In genomic region chr2:33835926-33836325, GRCh38 we compare ENCODE assay signal across 19 cellular contexts.
DNase-seq lines count a peak whose midpoint lies in the region; ATAC-seq and TF ChIP-seq lines count a peak whose summit lies in the region.
"Had no signal": no experiment of that assay in that cellular context is flagged by ENCODE, and none has a peak within 500 bp of the region (broad histone marks: within the 10 kb centered on the region; RNA-seq: fewer than 3 reads in every experiment).

No MANE protein-coding gene starts in this region.

- no peaks in the 10 kb centered on the region for H3K27me3 Mint-ChIP-seq in endodermal cell (ENCODE audit: insufficient read depth)
- H3K27me3 Mint-ChIP-seq in nephron progenitor cell (ENCODE audit: low read depth, poor library complexity): no peaks in the 10 kb centered on the region
- H3K27me3 Mint-ChIP-seq: B cell; CD4-positive, CD25-positive, alpha-beta regulatory T cell had no signal

- no peak overlapping the region for H3K4me3 Mint-ChIP-seq in endodermal cell
- no peak overlapping the region for H3K4me3 Mint-ChIP-seq in nephron progenitor cell
- H3K4me3 Mint-ChIP-seq: B cell; CD4-positive, CD25-positive, alpha-beta regulatory T cell; CD8-positive, alpha-beta T cell; GM23338; H9 had no signal

- DNase-seq in SJCRH30: peak; percentile 68 to 88
- DNase-seq in endodermal cell: no peak
- DNase-seq in nephron progenitor cell: no peak
- no peak for DNase-seq in nucleus accumbens (lab: John Stamatoyannopoulos, UW)
- no peak for DNase-seq in NCI-H226
- no peak for DNase-seq in activated CD4-positive, alpha-beta T cell treated with anti-CD3 and anti-CD28 coated beads, Interleukin-2, amount 50 U/mL, for 4 hours
- DNase-seq: Caco-2; CD4-positive, CD25-positive, alpha-beta regulatory T cell; CD8-positive, alpha-beta T cell; DMS153; DND-41; H9 had no signal

- 94% methylated on average over 1 of the region's 1 CpG; no CpG with 5 or more reads in 1 of the 2 experiments for WGBS in endodermal cell (ENCODE audit: insufficient coverage in 1 of 2, insufficient read length in 1 of 2), 2 experiments

- H3K4me1 ChIP-seq in SJCRH30 (peaks cover 18% of the 10 kb centered on the region), endodermal cell (ENCODE audit: control insufficient read depth, insufficient read depth, low read length) (no peaks in the 10 kb centered on the region)
- H3K4me1 ChIP-seq: BLaER1, Caco-2 had no signal

- H3K27ac Mint-ChIP-seq in endodermal cell: peak overlapping the region; percentile 29
- peak overlapping the region; percentile 0 for H3K27ac Mint-ChIP-seq in nephron progenitor cell
- H3K27ac Mint-ChIP-seq: B cell; CD8-positive, alpha-beta T cell; GM23338; H9 had no signal

- H3K9me3 ChIP-seq in SJCRH30 (replicated peaks) (peaks cover 4% of the 10 kb centered on the region; the same call in 1 of the 2 replicates), endodermal cell (ENCODE audit: control insufficient read depth, low read length) (no peaks in the 10 kb centered on the region)
- H3K9me3 ChIP-seq: BLaER1, Caco-2 had no signal

- no peak overlapping the region for H3K9ac ChIP-seq in endodermal cell (ENCODE audit: extremely low read depth, low read length, poor library complexity, severe bottlenecking)
- H3K9ac ChIP-seq: BLaER1 had no signal

- no peak for TF ChIP-seq CTCF in endodermal cell (conservative IDR thresholded peaks at IDR 0.05)
- TF ChIP-seq CTCF in nephron progenitor cell (IDR thresholded peaks at IDR 0.05): no peak

- H3K27me3 ChIP-seq in SJCRH30 (no peaks in the 10 kb centered on the region), endodermal cell (ENCODE audit: control insufficient read depth, insufficient read depth, low read length, poor library complexity, severe bottlenecking) (no peaks in the 10 kb centered on the region)
- H3K27me3 ChIP-seq: BLaER1 had no signal

- no peaks in the 10 kb centered on the region for H3K36me3 ChIP-seq in SJCRH30
- no peaks in the 10 kb centered on the region for H3K36me3 ChIP-seq in endodermal cell (ENCODE audit: control insufficient read depth, insufficient read depth, low read length)
- H3K36me3 ChIP-seq: BLaER1 had no signal

- H3K4me3 ChIP-seq in SJCRH30 (no peak overlapping the region), endodermal cell (ENCODE audit: low read length) (no peak overlapping the region)
- H3K4me3 ChIP-seq: BLaER1, GM12878, GM23338 had no signal

- H3K36me3 Mint-ChIP-seq in endodermal cell (ENCODE audit: low read depth): no peaks in the 10 kb centered on the region
- H3K36me3 Mint-ChIP-seq in nephron progenitor cell (ENCODE audit: low read depth): no peaks in the 10 kb centered on the region
- H3K36me3 Mint-ChIP-seq: CD4-positive, CD25-positive, alpha-beta regulatory T cell; CD8-positive, alpha-beta T cell had no signal

- ATAC-seq in HG03460 (IDR thresholded peaks at IDR 0.05; ENCODE audit: unreplicated experiment): no peak
- ATAC-seq: CD8-positive, alpha-beta T cell; GM12878; GM23338; HCT116 had no signal

- peaks cover 3% of the 10 kb centered on the region for H3K9me3 Mint-ChIP-seq in endodermal cell
- H3K9me3 Mint-ChIP-seq in nephron progenitor cell: no peaks in the 10 kb centered on the region
- H3K9me3 Mint-ChIP-seq: CD8-positive, alpha-beta T cell; GM23338; H9 had no signal

- H3K27ac ChIP-seq in SJCRH30 (peak overlapping the region; percentile 78), endodermal cell (ENCODE audit: low read depth, low read length) (no peak overlapping the region)
- H3K27ac ChIP-seq: BLaER1, C4-2B had no signal

- H3K4me1 Mint-ChIP-seq in endodermal cell (no peaks in the 10 kb centered on the region), nephron progenitor cell (peaks cover 16% of the 10 kb centered on the region)
- H3K4me1 Mint-ChIP-seq: B cell; CD4-positive, CD25-positive, alpha-beta regulatory T cell; GM23338; H9 had no signal

Comparison
In these comparisons a context has a peak if more than half of its experiments do, and no peak if none do; other contexts are left out.
1. DNase-seq: peak in SJCRH30 (2 of 2); none in endodermal cell (single experiment), nephron progenitor cell (single experiment), nucleus accumbens (0 of 56), NCI-H226 (single experiment) and activated CD4-positive, alpha-beta T cell treated with anti-CD3 and anti-CD28 coated beads, Interleukin-2, amount 50 U/mL, for 4 hours (0 of 2).